In the genomic region with DNA sequence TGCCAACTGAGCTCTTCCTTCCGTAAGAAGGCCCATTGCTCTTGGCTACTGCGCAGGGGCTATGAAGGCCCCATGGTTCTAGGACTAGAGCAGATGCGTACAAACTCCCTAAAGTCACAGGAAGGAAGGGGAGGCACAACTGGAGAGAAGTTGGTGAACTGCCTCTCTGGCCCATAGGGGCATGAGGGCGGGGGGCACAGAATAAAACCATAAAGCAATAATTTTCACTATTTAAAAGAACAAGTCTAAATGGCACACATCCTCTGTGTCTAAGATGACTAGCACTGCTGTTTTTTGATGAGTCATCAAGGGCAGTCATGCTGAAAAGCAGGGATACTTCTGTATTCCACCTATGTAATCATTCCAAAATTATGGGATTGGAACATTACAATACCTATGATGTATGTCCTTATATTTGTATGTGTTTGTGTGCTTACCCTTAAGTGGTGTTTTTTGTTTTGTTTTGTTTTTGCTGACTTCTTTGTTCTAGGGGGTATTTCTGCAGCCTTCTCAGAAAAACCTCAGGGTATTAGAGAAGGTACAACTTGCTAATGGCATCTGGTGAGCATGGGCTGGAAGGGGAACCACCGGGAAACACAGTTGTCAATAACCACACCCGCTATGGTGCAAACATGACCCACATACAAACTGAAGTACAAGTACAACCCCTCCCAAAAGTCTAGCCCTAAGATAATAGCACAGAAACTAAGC, we compare ENCODE assay signal across 1 cellular context.
TF ChIP-seq lines count a peak whose summit lies in the region.

No MANE protein-coding gene starts in this region.

TF ChIP-seq in H1, 55 proteins besides CTCF, POLR2A, EP300 and RAD21 (continued from another document):
- TF ChIP-seq SIRT6 (IDR thresholded peaks at IDR 0.05; ENCODE audit: low read length) (no peak), TAF1 (IDR thresholded peaks at IDR 0.05; ENCODE audit: low read depth, low read length) (no peak), YY1 (IDR thresholded peaks at IDR 0.05; ENCODE audit: low read depth, low read length) (no peak)
